8 cellular contexts compared by ENCODE assay signal in genomic region chr15:81000144-81000625, GRCh38. TPM values are rescaled to one million over a fixed set of nuclear protein-coding genes. Genes with fewer than 3 reads are reported as not detected.
A peak's percentile ranks its signal among the peaks of the same experiment; 100 is the strongest.
DNase-seq lines count a peak whose midpoint lies in the region; ATAC-seq and TF ChIP-seq lines count a peak whose summit lies in the region.

No MANE protein-coding gene starts in this region.

- intact Hi-C loops in spleen (cut with DNase I; ENCODE audit: low total_unique reads) = no loop called here

- 1 to 3% (median 2%) methylated on average over 18 to 21 of the region's 21 CpGs for WGBS in spleen, 5 donors

- ATAC-seq in HG03025 (IDR thresholded peaks at IDR 0.05; ENCODE audit: low FRiP score, unreplicated experiment) = peak; percentile 0

- peak overlapping the region; percentile 98 for H3K9ac ChIP-seq in adipocyte (ENCODE audit: low read length)
- peak overlapping the region; percentile 88 for H3K9ac ChIP-seq in iPS-18a (ENCODE audit: low read length)

- DNase-seq in BE2C (no peak), adipocyte (ENCODE audit: low read depth) (peak; percentile 47), spleen (no peak)
- no peak for DNase-seq in stimulated activated CD4-positive, alpha-beta T cell treated with anti-CD3 and anti-CD28 coated beads, Interleukin-1b, Interleukin-23, amount 100 ng/mL, for 48 hours
- DNase-seq in activated CD4-positive, CD25-positive, alpha-beta regulatory T cell treated with anti-CD3 and anti-CD28 coated beads, Interleukin-2, amount 50 U/mL, for 72 hours = no peak
- DNase-seq in activated CD4-positive, alpha-beta T cell treated with anti-CD3 and anti-CD28 coated beads for 48 hours = no peak

- H3K27ac ChIP-seq in iPS-18a (ENCODE audit: low read length) = peak overlapping the region; percentile 74
- H3K27ac ChIP-seq in spleen = peak overlapping the region; percentile 92 to 99 (median 98)

- H3K9me3 ChIP-seq in BE2C = no peaks in the 10 kb centered on the region
- H3K9me3 ChIP-seq in adipocyte (ENCODE audit: control insufficient read depth, low read length) = no peaks in the 10 kb centered on the region
- H3K9me3 ChIP-seq in iPS-18a (ENCODE audit: control insufficient read depth, low read depth, low read length) = no peaks in the 10 kb centered on the region
- H3K9me3 ChIP-seq in spleen = peaks cover 0 to 6% (median 2%) of the 10 kb centered on the region in 8 donors

- H3K4me3 ChIP-seq in BE2C (ENCODE audit: low read depth, low read length) (peak overlapping the region; percentile 83), adipocyte (ENCODE audit: low read length) (peak overlapping the region; percentile 86), iPS-18a (ENCODE audit: low read length) (peak overlapping the region; percentile 88), spleen (peak overlapping the region; percentile 62 to 94 (median 84))

- H3K36me3 ChIP-seq in BE2C (peaks cover 5% of the 10 kb centered on the region), adipocyte (ENCODE audit: control insufficient read depth, insufficient read depth, low read length, severe bottlenecking) (peaks cover 5% of the 10 kb centered on the region), iPS-18a (ENCODE audit: control insufficient read depth, low read depth, low read length) (no peaks in the 10 kb centered on the region), spleen (peaks cover 0 to 27% (median 9%) of the 10 kb centered on the region in 6 donors)

- TF ChIP-seq CTCF in BE2C (IDR thresholded peaks at IDR 0.05; ENCODE audit: low read depth, low read length) (0 out of 2 replicates have a peak, but pooled peaks have one; percentile 1), spleen (IDR thresholded peaks at IDR 0.05 in 8 of 11, conservative IDR thresholded peaks at IDR 0.05 in 3 of 11) (no peak)

- H3K4me1 ChIP-seq in BE2C = no peaks in the 10 kb centered on the region
- H3K4me1 ChIP-seq in adipocyte (ENCODE audit: control insufficient read depth, insufficient read depth, low read length) = peaks cover 34% of the 10 kb centered on the region
- peaks cover 10% of the 10 kb centered on the region for H3K4me1 ChIP-seq in iPS-18a (ENCODE audit: control insufficient read depth, low read depth, low read length)
- H3K4me1 ChIP-seq in spleen = peaks cover 24 to 63% (median 51%) of the 10 kb centered on the region in 6 donors

- TF ChIP-seq POLR2A in spleen (IDR thresholded peaks at IDR 0.05) = no peak

- no peaks in the 10 kb centered on the region for H3K27me3 ChIP-seq in BE2C
- no peaks in the 10 kb centered on the region for H3K27me3 ChIP-seq in adipocyte (replicated peaks; ENCODE audit: control insufficient read depth, insufficient read depth, low read length)
- H3K27me3 ChIP-seq in iPS-18a (ENCODE audit: control insufficient read depth, insufficient read depth, low read length) = peaks cover 18% of the 10 kb centered on the region
- H3K27me3 ChIP-seq in spleen (replicated peaks in 1 of 7) = no peaks in the 10 kb centered on the region

RNA-seq across cellular contexts. Expression of gene TLNRD1, which starts 0.5 kb away (rescaled TPM):
- 12.3 TPM for polyA plus RNA-seq in BE2C (2012; ENCODE audit: insufficient read depth, insufficient read length, low read depth)
- total RNA-seq in spleen = 10 to 100 TPM; 22.7 to 53.3 (median 32.3) TPM
- 10 to 100 TPM in 1 of 3 donors, 1 to 10 TPM in 2; 6.2 to 14.1 (median 8.1) TPM for polyA plus RNA-seq in spleen

RNA-seq across cellular contexts. Expression of gene MESD, which starts 10.6 kb away (rescaled TPM):
- 50.1 TPM for polyA plus RNA-seq in BE2C (2012; ENCODE audit: insufficient read depth, insufficient read length, low read depth)
- 10 to 100 TPM; 25.4 to 39.8 (median 29.1) TPM for total RNA-seq in spleen
- polyA plus RNA-seq in spleen = 10 to 100 TPM in 2 of 3 donors, 1 to 10 TPM in 1; 8.5 to 13.1 (median 10.3) TPM
